In the genomic region with DNA sequence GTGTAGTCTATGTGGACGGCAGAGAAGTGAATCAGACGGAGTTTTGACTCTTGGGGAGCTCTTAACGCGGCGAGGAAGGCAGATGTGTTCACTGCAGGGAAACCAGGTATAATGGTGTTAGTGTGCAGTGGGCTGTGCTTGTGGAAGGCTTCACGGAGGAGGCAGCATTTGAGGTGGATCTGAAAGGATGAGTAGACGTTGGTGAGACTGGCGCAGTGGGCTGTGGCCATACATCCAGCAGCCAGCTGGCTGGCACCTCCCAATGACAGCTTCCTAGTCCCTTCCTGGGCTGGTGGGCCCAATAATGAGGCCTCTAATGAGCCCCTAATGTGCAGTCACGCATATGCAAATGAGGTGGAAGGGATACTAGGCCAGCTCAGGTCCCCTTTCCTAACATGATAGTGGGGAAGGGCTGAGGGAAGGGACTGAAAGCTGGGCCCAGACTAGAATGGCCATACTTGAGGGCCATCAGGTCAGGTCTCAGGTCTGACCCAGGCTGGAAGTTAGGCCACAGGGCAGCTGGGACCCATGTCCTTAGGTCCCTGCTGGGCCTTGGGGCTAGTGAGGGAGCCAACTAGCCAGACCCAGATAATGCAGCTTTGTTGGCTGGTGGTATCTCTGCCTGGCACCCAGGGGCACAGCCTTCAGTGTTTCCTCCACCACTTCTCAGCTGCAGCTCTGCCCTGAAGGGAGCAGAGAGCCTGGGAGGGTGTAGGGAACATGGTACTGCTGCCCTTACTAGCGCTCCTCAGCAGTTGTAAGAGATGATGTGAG, we compare ENCODE assay signal across 9 cellular contexts. TPM values are rescaled to one million over a fixed set of nuclear protein-coding genes. Genes with fewer than 3 reads are reported as not detected.
DNase-seq lines count a peak whose midpoint lies in the region; ATAC-seq, FAIRE-seq and TF ChIP-seq lines count a peak whose summit lies in the region.
"Had no signal": no experiment of that assay in that cellular context is flagged by ENCODE, and none has a peak within 500 bp of the region (broad histone marks: within the 10 kb centered on the region; RNA-seq: fewer than 3 reads in every experiment).

No MANE protein-coding gene starts in this region.

- H3K27ac Mint-ChIP-seq in activated CD8-positive, alpha-beta T cell treated with anti-CD3 and anti-CD28 coated beads for 36 hours: peak overlapping the region; percentile 94
- no peak overlapping the region for H3K27ac Mint-ChIP-seq in Caco-2 (ENCODE audit: unreplicated experiment)

- H3K4me3 ChIP-seq in right atrium auricular region: no peak overlapping the region
- H3K4me3 ChIP-seq in smooth muscle cell: no peak overlapping the region
- no peak overlapping the region for H3K4me3 ChIP-seq in Caco-2 (ENCODE audit: low read depth, low read length)

- no peaks in the 10 kb centered on the region for H3K36me3 ChIP-seq in right atrium auricular region
- H3K36me3 ChIP-seq in smooth muscle cell (ENCODE audit: low read depth): no peaks in the 10 kb centered on the region
- H3K36me3 ChIP-seq in Caco-2 (ENCODE audit: control insufficient read depth, insufficient read depth, low read length): no peaks in the 10 kb centered on the region

- H4K20me1 ChIP-seq in smooth muscle cell (ENCODE audit: low read depth): peaks cover 78% of the 10 kb centered on the region

- CTCF ChIA-PET in activated CD8-positive, alpha-beta T cell treated with anti-CD3 and anti-CD28 coated beads for 36 hours (lab: Charles Lee): interaction anchor here (1.0 to 7.5 kb wide), 6 partner anchors 9 to 142 kb away, joined by 3 to 95 read pairs (median 14); a partner anchor contains a TSS
- CTCF ChIA-PET in Caco-2 (lab: Charles Lee): interaction anchor here (1.2 to 1.8 kb wide), 2 partner anchors 28 to 126 kb away, joined by 4 to 5 read pairs; no protein-coding TSS in a partner anchor

- H3K9me3 ChIP-seq in right atrium auricular region: no peaks in the 10 kb centered on the region
- H3K9me3 ChIP-seq in smooth muscle cell (replicated peaks; ENCODE audit: low read depth): no peaks in the 10 kb centered on the region
- no peaks in the 10 kb centered on the region for H3K9me3 ChIP-seq in Caco-2

- peak; percentile 23 for FAIRE-seq in GM19239 (lab: Jason Lieb, UNC)

- peak overlapping the region; percentile 80 for H3K4me3 Mint-ChIP-seq in activated CD8-positive, alpha-beta T cell treated with anti-CD3 and anti-CD28 coated beads for 36 hours
- H3K4me3 Mint-ChIP-seq in Caco-2 (ENCODE audit: unreplicated experiment): no peak overlapping the region

- H3K79me2 ChIP-seq in smooth muscle cell (ENCODE audit: low read depth): peaks cover 92% of the 10 kb centered on the region

- WGBS in smooth muscle cell (ENCODE audit: low lambda C conversion rate): 92% methylated on average over 10 of the region's 10 CpGs

- POLR2A ChIA-PET in activated CD8-positive, alpha-beta T cell treated with anti-CD3 and anti-CD28 coated beads for 36 hours (lab: Charles Lee): interaction anchor here (1.0 to 4.8 kb wide), 13 partner anchors 9 to 238 kb away, joined by 3 to 72 read pairs (median 5); a partner anchor contains a TSS
- POLR2A ChIA-PET in Caco-2 (lab: Charles Lee): no interaction called here

- H3K27me3 Mint-ChIP-seq in activated CD8-positive, alpha-beta T cell treated with anti-CD3 and anti-CD28 coated beads for 36 hours: no peaks in the 10 kb centered on the region
- H3K27me3 Mint-ChIP-seq in Caco-2 (ENCODE audit: insufficient read depth, unreplicated experiment): no peaks in the 10 kb centered on the region

- peaks cover 37% of the 10 kb centered on the region for H3K36me3 Mint-ChIP-seq in activated CD8-positive, alpha-beta T cell treated with anti-CD3 and anti-CD28 coated beads for 36 hours (ENCODE audit: low read depth)
- H3K36me3 Mint-ChIP-seq in Caco-2 (ENCODE audit: insufficient read depth, unreplicated experiment): peaks cover 24% of the 10 kb centered on the region

- peak overlapping the region; percentile 83 for H3K4me2 ChIP-seq in smooth muscle cell

- peak overlapping the region; percentile 98 to 100 for H3K27ac ChIP-seq in right atrium auricular region
- peak overlapping the region; percentile 82 for H3K27ac ChIP-seq in smooth muscle cell (ENCODE audit: low read depth)

- BruUV-seq in Caco-2 (replicated peaks; lab: Mats Ljungman, UMichigan): no TSS peak

- no peak for DNase-seq in GM19239 (ENCODE audit: insufficient read length, low spot score)
- peak; percentile 36 for DNase-seq in activated CD8-positive, alpha-beta T cell treated with anti-CD3 and anti-CD28 coated beads for 36 hours
- no peak for DNase-seq in right atrium auricular region (ENCODE audit: low spot score)
- DNase-seq in smooth muscle cell (lab: John Stamatoyannopoulos, UW; ENCODE audit: unreplicated experiment): no peak
- no peak for DNase-seq in Caco-2
- no peak for DNase-seq in HCEC 1CT
- no peak for DNase-seq in NCI-H187 (lab: John Stamatoyannopoulos, UW)
- DNase-seq: activated CD4-positive, CD25-positive, alpha-beta regulatory T cell treated with anti-CD3 and anti-CD28 coated beads, Interleukin-2, amount 50 U/mL, for 72 hours had no signal

- H3F3A ChIP-seq in smooth muscle cell (ENCODE audit: low read depth): peaks cover 18% of the 10 kb centered on the region

- TF ChIP-seq CTCF in activated CD8-positive, alpha-beta T cell treated with anti-CD3 and anti-CD28 coated beads for 36 hours (IDR thresholded peaks at IDR 0.05): no peak
- TF ChIP-seq CTCF in right atrium auricular region (IDR thresholded peaks at IDR 0.05): no peak
- TF ChIP-seq CTCF in smooth muscle cell (IDR thresholded peaks at IDR 0.05; ENCODE audit: borderline replicate concordance, insufficient read depth, poor library complexity, severe bottlenecking): no peak
- no peak for TF ChIP-seq CTCF in Caco-2 (IDR thresholded peaks at IDR 0.05; ENCODE audit: insufficient read depth in 1 of 2, low read depth in 1 of 2, low read length in 1 of 2, severe bottlenecking in 1 of 2, unreplicated experiment in 1 of 2)

- H3K4me1 ChIP-seq in right atrium auricular region (peaks cover 0 to 80% of the 10 kb centered on the region in 2 donors), smooth muscle cell (ENCODE audit: low read depth) (peaks cover 36% of the 10 kb centered on the region), Caco-2 (peaks cover 4% of the 10 kb centered on the region; the same call in 1 of the 2 replicates)

- peaks cover 60% of the 10 kb centered on the region for H3K4me1 Mint-ChIP-seq in activated CD8-positive, alpha-beta T cell treated with anti-CD3 and anti-CD28 coated beads for 36 hours (ENCODE audit: low read depth)
- H3K4me1 Mint-ChIP-seq in Caco-2 (ENCODE audit: low read depth, unreplicated experiment): peaks cover 28% of the 10 kb centered on the region

- H3K27me3 ChIP-seq in right atrium auricular region: no peaks in the 10 kb centered on the region
- no peaks in the 10 kb centered on the region for H3K27me3 ChIP-seq in smooth muscle cell (ENCODE audit: low read depth)
- H3K27me3 ChIP-seq in Caco-2 (replicated peaks; ENCODE audit: control insufficient read depth, insufficient read depth, low read length): no peaks in the 10 kb centered on the region

- peak overlapping the region; percentile 81 for H3K9ac ChIP-seq in smooth muscle cell (ENCODE audit: low read depth)

- no peak for ATAC-seq in activated CD8-positive, alpha-beta T cell treated with anti-CD3 and anti-CD28 coated beads for 36 hours
- ATAC-seq in GM19035 (IDR thresholded peaks at IDR 0.05; ENCODE audit: unreplicated experiment): no peak

- no peaks in the 10 kb centered on the region for H3K9me3 Mint-ChIP-seq in activated CD8-positive, alpha-beta T cell treated with anti-CD3 and anti-CD28 coated beads for 36 hours
- H3K9me3 Mint-ChIP-seq in Caco-2 (ENCODE audit: unreplicated experiment): no peaks in the 10 kb centered on the region

- intact Hi-C loops in activated CD8-positive, alpha-beta T cell treated with anti-CD3 and anti-CD28 coated beads for 36 hours (cut with micrococcal nuclease): no loop called here
- intact Hi-C loops in Caco-2 (cut with micrococcal nuclease; ENCODE audit: unreplicated experiment): no loop called here

- no peak overlapping the region for H2AFZ ChIP-seq in smooth muscle cell (ENCODE audit: low read depth)

RNA-seq across cellular contexts. Expression of a gene that starts 3.8 kb away (rescaled TPM):
- total RNA-seq in activated CD8-positive, alpha-beta T cell treated with anti-CD3 and anti-CD28 coated beads for 36 hours: 100 to 1,000 TPM; 125 to 129 TPM
- total RNA-seq in right atrium auricular region (100 to 1,000 TPM; 353 to 356 TPM), smooth muscle cell (102 and 109 TPM in 2 replicates), Caco-2 (2022) (33.7 and 37.7 TPM in 2 replicates)
- polyA plus RNA-seq in smooth muscle cell: 169 and 186 TPM in 2 replicates

RNA-seq across cellular contexts. Expression of a gene that starts 10.5 kb away (rescaled TPM):
- total RNA-seq in activated CD8-positive, alpha-beta T cell treated with anti-CD3 and anti-CD28 coated beads for 36 hours: 10 to 100 TPM; 47.9 to 48.4 TPM
- total RNA-seq in right atrium auricular region (10 to 100 TPM; 62.0 to 81.6 TPM), smooth muscle cell (67.8 and 202 TPM in 2 replicates), Caco-2 (2022) (35.4 and 37.9 TPM in 2 replicates)
- polyA plus RNA-seq in smooth muscle cell: 113 and 114 TPM in 2 replicates

RNA-seq across cellular contexts. Expression of a gene that starts 34.8 kb away (rescaled TPM):
- total RNA-seq in activated CD8-positive, alpha-beta T cell treated with anti-CD3 and anti-CD28 coated beads for 36 hours: under 1 TPM; 0.83 to 0.85 TPM
- total RNA-seq in right atrium auricular region: 1 to 10 TPM; 3.5 to 4.5 TPM
- total RNA-seq in smooth muscle cell: 21.7 and 32.9 TPM in 2 replicates
- polyA plus RNA-seq in smooth muscle cell: 35.9 and 59.0 TPM in 2 replicates
- 0.07 and 0.18 TPM in 2 replicates for total RNA-seq in Caco-2 (2022)
